ENCODE assay signal across 12 cellular contexts in the genomic region with DNA sequence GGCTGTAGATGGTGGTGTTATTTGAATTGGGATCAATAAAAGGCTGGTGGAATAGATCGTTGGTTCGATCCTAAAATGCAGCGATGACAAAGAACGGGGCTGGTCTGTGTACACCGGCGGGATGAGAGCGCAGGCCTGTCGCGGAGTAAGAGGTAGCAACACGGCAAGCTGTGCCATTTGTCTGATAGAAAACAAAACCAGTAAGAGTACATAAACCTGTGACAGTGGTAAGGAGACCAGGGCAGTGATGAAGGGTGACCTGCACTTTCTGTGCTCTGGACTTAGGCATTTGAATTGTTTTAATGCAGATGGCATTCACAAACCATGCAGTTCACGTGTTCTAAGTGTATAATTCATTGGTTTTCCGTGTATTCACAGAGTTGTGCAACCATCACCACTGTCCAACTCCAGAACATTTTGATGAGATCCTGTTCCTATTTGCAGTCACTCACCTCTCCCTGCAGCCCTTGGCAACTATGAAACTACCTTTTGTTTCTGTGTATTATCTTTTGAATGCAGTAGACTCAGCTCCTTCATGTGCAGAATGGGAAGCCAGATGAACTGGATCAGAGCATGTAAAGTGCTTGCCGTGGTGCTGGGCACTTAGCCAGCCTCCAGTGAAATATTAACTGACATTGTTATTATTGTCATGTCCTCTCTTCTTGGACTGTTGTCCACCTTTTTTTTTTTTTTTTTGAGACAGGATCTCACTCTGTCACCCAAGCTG.
DNase-seq lines count a peak whose midpoint lies in the region; ATAC-seq and TF ChIP-seq lines count a peak whose summit lies in the region.
"Had no signal": no experiment of that assay in that cellular context is flagged by ENCODE, and none has a peak within 500 bp of the region (broad histone marks: within the 10 kb centered on the region; RNA-seq: fewer than 3 reads in every experiment).

No MANE protein-coding gene starts in this region.

- no peak overlapping the region for H3K4me3 ChIP-seq in prostate gland

- peak; percentile 17 for DNase-seq in DMS79 (lab: John Stamatoyannopoulos, UW)
- peak; percentile 65 for DNase-seq in NCI-H2196 treated with DMSO at 0.1 percent for 48 hours (lab: John Stamatoyannopoulos, UW; ENCODE audit: unreplicated experiment)
- peak; percentile 77 for DNase-seq in prostate gland (ENCODE audit: low spot score)
- no peak for DNase-seq in superior temporal gyrus (ENCODE audit: extremely low spot score)
- DNase-seq in NK-92 (lab: John Stamatoyannopoulos, UW; ENCODE audit: unreplicated experiment), result no peak
- DNase-seq in stimulated activated naive CD8-positive, alpha-beta T cell treated with anti-CD3 and anti-CD28 coated beads, Interleukin-15, Interleukin-2, amounts not matched to agents 100 U/mL and 50 U/mL, for 24 hours, result no peak
- DNase-seq: activated CD4-positive, CD25-positive, alpha-beta regulatory T cell; effector CD4-positive, alpha-beta T cell; hippocampal formation; MV-4-11; NCI-H526 treated with DMSO at 0.1 percent for 48 hours had no signal

- peak overlapping the region in 1 of 2 donors; percentile 11 for H3K27ac ChIP-seq in prostate gland

- 75% methylated on average over 13 of the region's 13 CpGs for WGBS in prostate gland

- H3K4me1 ChIP-seq in prostate gland (replicated peaks), result peaks cover 4% of the 10 kb centered on the region

- H3K27me3 ChIP-seq in prostate gland (replicated peaks; ENCODE audit: insufficient read depth), result no peaks in the 10 kb centered on the region

- H3K36me3 ChIP-seq in prostate gland, result no peaks in the 10 kb centered on the region

- peak; percentile 90 for ATAC-seq in esophagus mucosa
- no peak for ATAC-seq in stimulated activated naive CD8-positive, alpha-beta T cell treated with anti-CD3 and anti-CD28 coated beads, Interleukin-15, Interleukin-2, amounts not matched to agents 100 U/mL and 50 U/mL, for 24 hours

- TF ChIP-seq CTCF in prostate gland (IDR thresholded peaks at IDR 0.05), result no peak

- intact Hi-C loops in prostate gland (cut with DNase I), result no loop called here

- no peak for TF ChIP-seq POLR2A in prostate gland (IDR thresholded peaks at IDR 0.05)

- no peaks in the 10 kb centered on the region for H3K9me3 ChIP-seq in prostate gland

Comparison
In these comparisons a context has a peak if more than half of its experiments do, and no peak if none do; other contexts are left out.
1. DNase-seq: peak in DMS79 (single experiment), NCI-H2196 treated with DMSO at 0.1 percent for 48 hours (single experiment) and prostate gland (single experiment); none in superior temporal gyrus (single experiment), NK-92 (single experiment) and stimulated activated naive CD8-positive, alpha-beta T cell treated with anti-CD3 and anti-CD28 coated beads, Interleukin-15, Interleukin-2, amounts not matched to agents 100 U/mL and 50 U/mL, for 24 hours (single experiment).